ENCODE assay signal across 8 cellular contexts in the genomic region with DNA sequence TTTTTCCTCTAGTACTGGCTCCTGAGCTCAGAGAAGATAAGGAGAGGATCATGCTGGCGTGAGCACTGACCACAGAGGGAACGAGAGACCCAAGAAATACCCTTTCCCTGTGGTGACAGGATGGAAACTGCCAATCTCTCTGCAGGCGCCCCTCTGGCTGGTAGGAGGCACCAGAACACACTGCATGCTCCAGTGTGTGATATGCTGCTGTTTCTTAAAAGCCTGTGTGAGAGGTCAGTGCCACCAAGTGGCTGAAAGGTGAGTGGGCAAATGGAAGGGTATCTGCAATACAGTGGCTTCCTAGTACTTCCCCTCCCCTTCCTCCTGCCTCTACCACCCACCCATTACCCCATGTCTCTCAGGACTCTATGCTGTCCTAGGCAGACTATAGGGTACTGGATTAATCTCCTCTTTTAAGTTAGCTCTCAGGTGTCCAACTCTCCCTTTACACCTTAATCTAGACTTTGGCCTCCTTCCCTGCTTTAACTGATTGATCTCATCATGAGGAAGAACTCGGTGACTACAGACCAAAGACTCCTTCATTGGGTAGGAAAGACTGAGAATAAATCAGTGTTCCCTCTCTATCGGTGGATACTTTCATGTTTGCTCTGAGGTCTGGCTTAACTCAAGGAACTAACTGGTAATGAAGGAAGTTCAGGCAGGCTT.
DNase-seq lines count a peak whose midpoint lies in the region; ATAC-seq, FAIRE-seq and TF ChIP-seq lines count a peak whose summit lies in the region.

No MANE protein-coding gene starts in this region.

- H4K8ac ChIP-seq in H1 (ENCODE audit: extremely low read depth, insufficient read depth, low read length), result no peak overlapping the region

- H3K36me3 ChIP-seq in H1 (ENCODE audit: control insufficient read depth in 2 of 4, insufficient read depth in 4 of 4, low read length in 3 of 4), result no peaks in the 10 kb centered on the region

- H3K56ac ChIP-seq in H1 (replicated peaks; ENCODE audit: insufficient read length, low read depth, low read length), result no peak overlapping the region

- peaks cover 8 to 38% (median 14%) of the 10 kb centered on the region in 5 donors for H3K27me3 Mint-ChIP-seq in naive thymus-derived CD8-positive, alpha-beta T cell

- POLR2A ChIA-PET in H1 (lab: Charles Lee; ENCODE audit: partially characterized antibody), result no interaction called here
- POLR2A ChIA-PET in naive thymus-derived CD8-positive, alpha-beta T cell (lab: Charles Lee), result no interaction called here

- H3K4me3 ChIP-seq in H1 (ENCODE audit: extremely low read depth in 1 of 4, insufficient read depth in 2 of 4, low read depth in 3 of 4, low read length in 4 of 4), result no peak overlapping the region

- no peaks in the 10 kb centered on the region for H3K36me3 Mint-ChIP-seq in naive thymus-derived CD8-positive, alpha-beta T cell

- DNase-seq in G401 (ENCODE audit: low spot score) (peak; percentile 32), NCI-H82 treated with DMSO at 0.1 percent for 48 hours (lab: John Stamatoyannopoulos, UW; ENCODE audit: unreplicated experiment) (peak; percentile 48), H1 (ENCODE audit: low read depth in 1 of 2, low spot score in 2 of 2) (peak; percentile 49 to 55), mesenteric fat pad (ENCODE audit: low spot score) (no peak)
- DNase-seq in naive thymus-derived CD8-positive, alpha-beta T cell, result peak in 3 of 10 donors; percentile 1 to 5 (median 2)
- DNase-seq in stimulated activated CD4-positive, alpha-beta T cell treated with anti-CD3 and anti-CD28 coated beads, Interleukin-4, amount 100 ng/mL, for 1 hour, result no peak

- peak; percentile 70 to 99 (median 94) for TF ChIP-seq CTCF in H1 (IDR thresholded peaks at IDR 0.05; ENCODE audit: control extremely low read depth in 1 of 3, insufficient read depth in 1 of 3, low read depth in 1 of 3, low read length in 3 of 3)

- TF ChIP-seq POLR2A in H1 (IDR thresholded peaks at IDR 0.05; ENCODE audit: control extremely low read depth in 1 of 2, low read depth in 2 of 2, low read length in 2 of 2), result no peak

- ATAC-seq in GM19463 (IDR thresholded peaks at IDR 0.05; ENCODE audit: unreplicated experiment) (peak; percentile 92), HG03432 (IDR thresholded peaks at IDR 0.05; ENCODE audit: unreplicated experiment) (peak; percentile 97)
- peak; percentile 54 to 57 for ATAC-seq in naive thymus-derived CD8-positive, alpha-beta T cell

- H3K27ac ChIP-seq in H1 (ENCODE audit: low read depth, low read length), result no peak overlapping the region

- peaks cover 0 to 1% (median 0%) of the 10 kb centered on the region in 4 experiments; a peak in 1 of 7 replicates for H3K27me3 ChIP-seq in H1 (replicated peaks in 1 of 4; ENCODE audit: control insufficient read depth in 3 of 4, extremely low read depth in 1 of 4, insufficient read depth in 3 of 4, low read length in 3 of 4)

- in situ Hi-C loops in G401 (cut with HindIII; ENCODE audit: low sequenced_read_pairs), result no loop called here

- CTCF ChIA-PET in H1 (lab: Charles Lee; ENCODE audit: partially characterized antibody), result interaction anchor here (0.6 to 1.9 kb wide), 18 partner anchors 12 to 624 kb away, joined by 3 to 20 read pairs (median 3); a partner anchor contains a TSS

- no peak overlapping the region for H3K4me2 ChIP-seq in H1 (ENCODE audit: insufficient read depth in 1 of 2, low read depth in 2 of 2, low read length in 2 of 2)

- H2BK5ac ChIP-seq in H1 (ENCODE audit: low read depth, low read length), result no peak overlapping the region

- H2AFZ ChIP-seq in H1 (ENCODE audit: low read length), result no peak overlapping the region

- no peak overlapping the region for H3K14ac ChIP-seq in H1 (ENCODE audit: insufficient read length)

- no peaks in the 10 kb centered on the region for H3K79me2 ChIP-seq in H1 (ENCODE audit: control insufficient read depth in 1 of 2, insufficient read depth in 2 of 2, low read length in 2 of 2)

- H3K23me2 ChIP-seq in H1 (ENCODE audit: low read depth, low read length), result no peaks in the 10 kb centered on the region

- H3K18ac ChIP-seq in H1 (ENCODE audit: extremely low read depth, low read length), result no peak overlapping the region

- no peak overlapping the region for H3K9ac ChIP-seq in H1 (replicated peaks in 1 of 4; ENCODE audit: extremely low read depth in 1 of 4, low read depth in 3 of 4, low read length in 3 of 4)

- H2BK15ac ChIP-seq in H1 (ENCODE audit: low read length), result no peak overlapping the region

- WGBS in H1 (ENCODE audit: extremely low coverage in 1 of 2, insufficient coverage in 1 of 2, insufficient read length in 1 of 2, insufficient replicate concordance in 2 of 2, low coverage in 1 of 2, low lambda C conversion rate in 2 of 2, missing lambda C conversion rate in 1 of 2), 2 experiments, result 65% methylated on average over 5 of the region's 5 CpGs; no CpG with 5 or more reads in 1 of the 2 experiments

- FAIRE-seq in H1 (lab: Jason Lieb, UNC), result peak; percentile 90

- no peaks in the 10 kb centered on the region for H3K9me3 Mint-ChIP-seq in naive thymus-derived CD8-positive, alpha-beta T cell

- H3K79me1 ChIP-seq in H1 (ENCODE audit: low read depth, low read length), result no peaks in the 10 kb centered on the region

- H3K4me1 ChIP-seq in H1 (replicated peaks in 1 of 4; ENCODE audit: control insufficient read depth in 3 of 4, insufficient read depth in 4 of 4, low read length in 3 of 4), result no peaks in the 10 kb centered on the region

- H3K4ac ChIP-seq in H1 (replicated peaks; ENCODE audit: insufficient read length, low read depth, low read length), result no peak overlapping the region

- peak overlapping the region in 1 of 10 donors; percentile 26 for H3K27ac Mint-ChIP-seq in naive thymus-derived CD8-positive, alpha-beta T cell

- no peak overlapping the region for H4K91ac ChIP-seq in H1 (replicated peaks; ENCODE audit: insufficient read length, low read length)

- H4K5ac ChIP-seq in H1 (ENCODE audit: insufficient read length, low read depth, low read length), result no peak overlapping the region

- H2AK5ac ChIP-seq in H1 (ENCODE audit: low read depth, low read length), result no peak overlapping the region

- H4K20me1 ChIP-seq in H1 (replicated peaks in 1 of 2; ENCODE audit: control insufficient read depth in 1 of 2, insufficient read depth in 2 of 2, low read length in 2 of 2), result no peaks in the 10 kb centered on the region

- H3K23ac ChIP-seq in H1 (ENCODE audit: insufficient read length), result no peak overlapping the region

- no peak overlapping the region for H2BK12ac ChIP-seq in H1 (ENCODE audit: low read depth, low read length)

- peak; percentile 96 to 97 for TF ChIP-seq RAD21 in H1 (IDR thresholded peaks at IDR 0.05 in 1 of 2, conservative IDR thresholded peaks at IDR 0.05 in 1 of 2; ENCODE audit: low read depth in 2 of 2, low read length in 2 of 2)

- no peak overlapping the region for H3K4me3 Mint-ChIP-seq in naive thymus-derived CD8-positive, alpha-beta T cell

- no peak for TF ChIP-seq EP300 in H1 (IDR thresholded peaks at IDR 0.05; ENCODE audit: borderline replicate concordance in 1 of 2, low read depth in 2 of 2, low read length in 2 of 2)

- no peaks in the 10 kb centered on the region for H3K9me3 ChIP-seq in H1 (ENCODE audit: insufficient read depth in 2 of 2, low read depth in 1 of 2, low read length in 1 of 2)

- H2BK20ac ChIP-seq in H1 (ENCODE audit: low read length), result no peak overlapping the region

- H3K4me1 Mint-ChIP-seq in naive thymus-derived CD8-positive, alpha-beta T cell, result no peaks in the 10 kb centered on the region

- no peak overlapping the region for H2BK120ac ChIP-seq in H1 (replicated peaks; ENCODE audit: low read depth, low read length)

TF ChIP-seq in H1, 55 proteins besides CTCF, POLR2A, EP300 and RAD21:
- TF ChIP-seq JUND (IDR thresholded peaks at IDR 0.05; ENCODE audit: low read length) (peak; percentile 47; the same call in 1 of the 2 replicates), KDM5A (IDR thresholded peaks at IDR 0.05; ENCODE audit: low read length) (no peak), MAFK (IDR thresholded peaks at IDR 0.05; ENCODE audit: low read depth, low read length) (0 out of 2 replicates have a peak, but pooled peaks have one; percentile 4), YY1 (IDR thresholded peaks at IDR 0.05; ENCODE audit: low read depth, low read length) (peak; percentile 42; the same call in 1 of the 2 replicates)

Comparison
In these comparisons a context has a peak if more than half of its experiments do, and no peak if none do; other contexts are left out.
1. DNase-seq: peak in G401 (single experiment), NCI-H82 treated with DMSO at 0.1 percent for 48 hours (single experiment) and H1 (2 of 2); none in mesenteric fat pad (single experiment) and stimulated activated CD4-positive, alpha-beta T cell treated with anti-CD3 and anti-CD28 coated beads, Interleukin-4, amount 100 ng/mL, for 1 hour (single experiment).
2. Peak in every context shown above with its lines, with median percentiles within 50 percentile points of each other: ATAC-seq.